22 cellular contexts compared by ENCODE assay signal in genomic region chr19:12217332-12217731, GRCh38.
"Had no signal": no experiment of that assay in that cellular context is flagged by ENCODE, and none has a peak within 500 bp of the region (broad histone marks: within the 10 kb centered on the region; RNA-seq: fewer than 3 reads in every experiment).

No MANE protein-coding gene starts in this region.

- H3K4me3 ChIP-seq: coronary artery, dorsolateral prefrontal cortex, esophagus muscularis mucosa, gastroesophageal sphincter, heart left ventricle, hepatocyte, left ventricle myocardium inferior, lower lobe of right lung, mucosa of descending colon had no signal

- H3K4me1 ChIP-seq: esophagus muscularis mucosa, foreskin keratinocyte, gastroesophageal sphincter, heart left ventricle, left ventricle myocardium inferior, lower lobe of right lung had no signal

- H3K27ac Mint-ChIP-seq: immature natural killer cell, mesothelial cell of epicardium, naive B cell had no signal

- DNase-seq: dermis blood vessel endothelial cell; dorsolateral prefrontal cortex; effector CD4-positive, alpha-beta T cell; effector memory CD4-positive, alpha-beta T cell; foreskin keratinocyte; heart left ventricle; hypothalamus; immature natural killer cell; islet precursor cell; kidney; kidney glomerular epithelial cell; left colon; left ventricle myocardium inferior; lower lobe of right lung; mesenchymal stem cell; mucosa of descending colon; naive B cell had no signal

- H3K4me1 Mint-ChIP-seq: mesothelial cell of epicardium had no signal

- H3K36me3 ChIP-seq: lower lobe of right lung had no signal

- H3K27me3 Mint-ChIP-seq: naive B cell had no signal

- H3K27ac ChIP-seq: coronary artery, dorsolateral prefrontal cortex, esophagus muscularis mucosa, foreskin keratinocyte, gastroesophageal sphincter, heart left ventricle, hepatocyte, left ventricle myocardium inferior, lower lobe of right lung had no signal

- H3K4me3 Mint-ChIP-seq: mesothelial cell of epicardium, naive B cell had no signal

- H3K27me3 ChIP-seq: dorsolateral prefrontal cortex, esophagus muscularis mucosa, foreskin keratinocyte, gastroesophageal sphincter, heart left ventricle, hepatocyte had no signal
